In genomic region chr1:112325504-112325903, GRCh38 we compare ENCODE assay signal across 2 cellular contexts.
TF ChIP-seq lines count a peak whose summit lies in the region.

No MANE protein-coding gene starts in this region.

TF ChIP-seq in IMR-90, 13 proteins besides CTCF, POLR2A, EP300 and RAD21:
- peak; percentile 11; the same call in 1 of the 2 replicates for TF ChIP-seq USF2 (IDR thresholded peaks at IDR 0.05; ENCODE audit: low read depth, low read length)
- TF ChIP-seq ELK1 (IDR thresholded peaks at IDR 0.05; ENCODE audit: borderline replicate concordance, low read depth, low read length), result no peak
- no peak for TF ChIP-seq MXI1 (IDR thresholded peaks at IDR 0.05; ENCODE audit: borderline replicate concordance, low read depth, low read length)

TF ChIP-seq in SK-N-SH treated with all-trans-retinoic acid at 6 μM for 48 hours, 23 proteins besides CTCF, POLR2A, EP300 and RAD21:
- TF ChIP-seq ZNF565 (CRISPR knock-in tag; conservative IDR thresholded peaks at IDR 0.05; ENCODE audit: low read depth) (no peak), SNAI2 (CRISPR knock-in tag; IDR thresholded peaks at IDR 0.05) (no peak), BACH2 (CRISPR knock-in tag; IDR thresholded peaks at IDR 0.05; ENCODE audit: borderline replicate concordance) (no peak), ZNF70 (CRISPR knock-in tag; IDR thresholded peaks at IDR 0.05) (no peak), RARB (CRISPR knock-in tag; IDR thresholded peaks at IDR 0.05) (no peak), ARNTL (CRISPR knock-in tag; IDR thresholded peaks at IDR 0.05; ENCODE audit: borderline replicate concordance, low read depth) (no peak), ISL1 (CRISPR knock-in tag; IDR thresholded peaks at IDR 0.05) (no peak), PPARA (CRISPR knock-in tag; IDR thresholded peaks at IDR 0.05; ENCODE audit: borderline replicate concordance) (no peak), GLIS3 (CRISPR knock-in tag; IDR thresholded peaks at IDR 0.05) (no peak), ZNF8 (CRISPR knock-in tag; IDR thresholded peaks at IDR 0.05) (no peak), ZC3H10 (CRISPR knock-in tag; IDR thresholded peaks at IDR 0.05) (no peak), ZFP30 (CRISPR knock-in tag; IDR thresholded peaks at IDR 0.05) (no peak), TCF4 (CRISPR knock-in tag; IDR thresholded peaks at IDR 0.05; ENCODE audit: borderline replicate concordance) (no peak), OSR1 (CRISPR knock-in tag; IDR thresholded peaks at IDR 0.05) (no peak), TOX (CRISPR knock-in tag; IDR thresholded peaks at IDR 0.05; ENCODE audit: borderline replicate concordance) (no peak), ESRRG (CRISPR knock-in tag; IDR thresholded peaks at IDR 0.05) (no peak), CSRNP3 (CRISPR knock-in tag; IDR thresholded peaks at IDR 0.05) (no peak)
- TF ChIP-seq, protein P1, sequence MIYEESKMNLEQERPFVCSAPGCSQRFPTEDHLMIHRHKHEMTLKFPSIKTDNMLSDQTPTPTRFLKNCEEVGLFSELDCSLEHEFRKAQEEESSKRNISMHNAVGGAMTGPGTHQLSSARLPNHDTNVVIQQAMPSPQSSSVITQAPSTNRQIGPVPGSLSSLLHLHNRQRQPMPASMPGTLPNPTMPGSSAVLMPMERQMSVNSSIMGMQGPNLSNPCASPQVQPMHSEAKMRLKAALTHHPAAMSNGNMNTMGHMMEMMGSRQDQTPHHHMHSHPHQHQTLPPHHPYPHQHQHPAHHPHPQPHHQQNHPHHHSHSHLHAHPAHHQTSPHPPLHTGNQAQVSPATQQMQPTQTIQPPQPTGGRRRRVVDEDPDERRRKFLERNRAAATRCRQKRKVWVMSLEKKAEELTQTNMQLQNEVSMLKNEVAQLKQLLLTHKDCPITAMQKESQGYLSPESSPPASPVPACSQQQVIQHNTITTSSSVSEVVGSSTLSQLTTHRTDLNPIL (CRISPR knock-in tag; IDR thresholded peaks at IDR 0.05; ENCODE audit: low read depth), result no peak
- TF ChIP-seq, protein P2, sequence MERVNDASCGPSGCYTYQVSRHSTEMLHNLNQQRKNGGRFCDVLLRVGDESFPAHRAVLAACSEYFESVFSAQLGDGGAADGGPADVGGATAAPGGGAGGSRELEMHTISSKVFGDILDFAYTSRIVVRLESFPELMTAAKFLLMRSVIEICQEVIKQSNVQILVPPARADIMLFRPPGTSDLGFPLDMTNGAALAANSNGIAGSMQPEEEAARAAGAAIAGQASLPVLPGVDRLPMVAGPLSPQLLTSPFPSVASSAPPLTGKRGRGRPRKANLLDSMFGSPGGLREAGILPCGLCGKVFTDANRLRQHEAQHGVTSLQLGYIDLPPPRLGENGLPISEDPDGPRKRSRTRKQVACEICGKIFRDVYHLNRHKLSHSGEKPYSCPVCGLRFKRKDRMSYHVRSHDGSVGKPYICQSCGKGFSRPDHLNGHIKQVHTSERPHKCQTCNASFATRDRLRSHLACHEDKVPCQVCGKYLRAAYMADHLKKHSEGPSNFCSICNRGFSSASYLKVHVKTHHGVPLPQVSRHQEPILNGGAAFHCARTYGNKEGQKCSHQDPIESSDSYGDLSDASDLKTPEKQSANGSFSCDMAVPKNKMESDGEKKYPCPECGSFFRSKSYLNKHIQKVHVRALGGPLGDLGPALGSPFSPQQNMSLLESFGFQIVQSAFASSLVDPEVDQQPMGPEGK (CRISPR knock-in tag; IDR thresholded peaks at IDR 0.05; ENCODE audit: borderline replicate concordance), result no peak
